Comparison of ENCODE assay signal across 27 cellular contexts in the genomic region with DNA sequence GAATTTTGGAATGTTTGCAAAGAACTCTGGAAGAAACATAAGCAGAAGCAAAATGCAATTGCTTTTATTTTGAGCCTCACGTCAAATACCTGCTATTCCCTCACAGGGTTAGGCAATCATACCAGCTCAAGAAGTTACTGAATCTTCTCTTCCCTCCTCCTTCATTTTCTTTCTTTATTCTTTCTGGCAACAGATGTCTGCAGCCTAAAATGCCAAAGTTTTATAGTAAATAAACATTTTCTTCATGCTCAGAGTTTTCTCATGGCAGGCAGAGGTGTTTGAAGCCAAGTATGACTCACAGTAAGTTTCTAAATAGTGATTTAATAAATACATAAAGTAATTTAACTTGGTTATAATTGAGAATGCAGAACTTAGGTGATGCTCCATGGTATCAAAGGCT.
"Had no signal": no experiment of that assay in that cellular context is flagged by ENCODE, and none has a peak within 500 bp of the region (broad histone marks: within the 10 kb centered on the region; RNA-seq: fewer than 3 reads in every experiment).

No MANE protein-coding gene starts in this region.

- ATAC-seq: left lung; lower lobe of right lung; naive thymus-derived CD8-positive, alpha-beta T cell; stimulated activated naive B cell treated with anti-CD40 and anti-IgM and Interleukin-4, amounts not matched to agents 10 μg/mL and 1 μg/mL and 100 μg/mL, for 72 hours; T-helper 17 cell; upper lobe of right lung; WTC11 had no signal

- H3K9me3 ChIP-seq: esophagus squamous epithelium, left lung, lower lobe of right lung, right atrium auricular region, suprapubic skin, tibial artery, upper lobe of right lung had no signal

- H3K27ac ChIP-seq: epithelial cell of prostate, esophagus squamous epithelium, left lung, lower lobe of right lung, right atrium auricular region, suprapubic skin, tibial artery, upper lobe of right lung had no signal

- H3K27me3 ChIP-seq: left lung, right atrium auricular region, suprapubic skin, tibial artery, upper lobe of right lung had no signal

- H3K4me3 ChIP-seq: esophagus squamous epithelium, left lung, lower lobe of right lung, right atrium auricular region, smooth muscle cell, suprapubic skin, tibial artery, upper lobe of right lung had no signal

- H3K36me3 ChIP-seq: esophagus squamous epithelium, left lung, lower lobe of right lung, right atrium auricular region, suprapubic skin, tibial artery, upper lobe of right lung had no signal

- DNase-seq: activated CD4-positive, alpha-beta memory T cell treated with anti-CD3 and anti-CD28 coated beads, Interleukin-2, amount 10 ng/mL, durations not matched to agents 7 days and 5 days; activated CD4-positive, alpha-beta T cell treated with anti-CD3 and anti-CD28 coated beads for 1 hour; activated CD4-positive, alpha-beta T cell treated with anti-CD3 and anti-CD28 coated beads, Interleukin-2, amount 10 ng/mL, durations not matched to agents 7 days and 5 days; activated CD8-positive, alpha-beta memory T cell treated with anti-CD3 and anti-CD28 coated beads, Interleukin-2, amount 50 U/mL, for 48 hours; activated gamma-delta T cell; activated naive CD4-positive, alpha-beta T cell treated with anti-CD3 and anti-CD28 coated beads, Interleukin-2, amount 10 ng/mL, durations not matched to agents 7 days and 5 days; activated naive CD8-positive, alpha-beta T cell treated with anti-CD3 and anti-CD28 coated beads, Interleukin-2, amount 10 ng/mL, durations not matched to agents 7 days and 5 days; activated T-cell treated with anti-CD3 and anti-CD28 coated beads, Interleukin-2, amount 50 U/mL, for 24 hours; amygdala; effector CD8-positive, alpha-beta T cell; esophagus squamous epithelium; left lung; lower lobe of right lung; mesenchymal stem cell; naive thymus-derived CD8-positive, alpha-beta T cell; occipital lobe; stimulated activated CD4-positive, alpha-beta T cell treated with anti-CD3 and anti-CD28 coated beads, Interleukin-2, amount 100 ng/mL, for 24 hours; stimulated activated naive B cell treated with anti-CD40 and anti-IgM and Interleukin-4, amounts not matched to agents 10 μg/mL and 1 μg/mL and 100 μg/mL, for 72 hours; T-helper 17 cell; T1000; tibial artery; upper lobe of right lung had no signal
